ENCODE assay signal across 8 cellular contexts in the genomic region with DNA sequence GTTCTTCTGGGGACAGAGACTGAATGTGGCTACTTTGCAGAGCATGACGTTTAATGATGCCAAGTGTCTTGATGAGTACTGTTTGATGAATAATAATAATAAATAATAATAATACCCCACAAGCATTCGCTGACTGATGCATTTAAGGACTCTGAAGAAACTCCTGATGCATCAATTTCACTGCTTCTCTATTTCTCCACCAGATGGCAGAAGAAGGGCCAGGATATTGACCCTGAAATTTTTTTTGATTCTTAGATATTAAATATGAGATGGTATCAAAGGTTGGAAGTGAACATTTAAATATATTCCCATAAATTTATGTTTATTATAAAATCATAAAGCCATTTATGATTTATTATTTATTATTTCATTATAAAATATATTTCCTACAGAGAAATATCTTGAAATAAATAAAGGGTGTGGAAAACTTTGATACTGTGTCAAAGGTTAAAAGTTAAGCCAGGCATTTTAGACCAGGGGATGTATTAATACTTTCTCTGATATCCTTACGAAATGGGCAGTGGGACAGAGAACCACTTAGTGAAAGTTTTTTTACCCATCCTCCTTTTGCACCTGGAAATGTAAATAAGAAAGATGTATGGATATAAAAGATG.
DNase-seq lines count a peak whose midpoint lies in the region; ATAC-seq, FAIRE-seq and TF ChIP-seq lines count a peak whose summit lies in the region.

No MANE protein-coding gene starts in this region.

- H3K36me3 Mint-ChIP-seq in activated naive CD4-positive, alpha-beta T cell treated with anti-CD3 and anti-CD28 coated beads, Interleukin-2, amount 10 ng/mL, durations not matched to agents 7 days and 5 days, result no peaks in the 10 kb centered on the region

- DNase-seq in COLO829 (ENCODE audit: low spot score) (peak; percentile 32), HTR-8/SVneo (ENCODE audit: insufficient read length, low spot score) (peak; percentile 21), inferior parietal cortex (ENCODE audit: extremely low spot score) (peak; percentile 80), GF-D8 (lab: John Stamatoyannopoulos, UW) (no peak), H4 (ENCODE audit: low spot score) (no peak), omental fat pad (ENCODE audit: low spot score) (no peak)
- no peak for DNase-seq in activated naive CD4-positive, alpha-beta T cell treated with anti-CD3 and anti-CD28 coated beads, Interleukin-2, amount 10 ng/mL, durations not matched to agents 7 days and 5 days

- H3K27ac Mint-ChIP-seq in activated naive CD4-positive, alpha-beta T cell treated with anti-CD3 and anti-CD28 coated beads, Interleukin-2, amount 10 ng/mL, durations not matched to agents 7 days and 5 days, result no peak overlapping the region

- CTCF ChIA-PET in activated naive CD4-positive, alpha-beta T cell treated with anti-CD3 and anti-CD28 coated beads, Interleukin-2, amount 10 ng/mL, durations not matched to agents 7 days and 5 days (lab: Charles Lee), result no interaction called here

- peak; percentile 90 for TF ChIP-seq CTCF in VCaP (conservative IDR thresholded peaks at IDR 0.05)
- TF ChIP-seq CTCF in omental fat pad (IDR thresholded peaks at IDR 0.05), result peak in 1 of 3 donors; percentile 26

- H3K4me1 Mint-ChIP-seq in activated naive CD4-positive, alpha-beta T cell treated with anti-CD3 and anti-CD28 coated beads, Interleukin-2, amount 10 ng/mL, durations not matched to agents 7 days and 5 days, result no peaks in the 10 kb centered on the region

- H3K4me3 Mint-ChIP-seq in activated naive CD4-positive, alpha-beta T cell treated with anti-CD3 and anti-CD28 coated beads, Interleukin-2, amount 10 ng/mL, durations not matched to agents 7 days and 5 days, result no peak overlapping the region

- H3K27ac ChIP-seq in VCaP, result peak overlapping the region; percentile 89

- FAIRE-seq in HTR-8/SVneo (lab: Jason Lieb, UNC), result no peak

- no peaks in the 10 kb centered on the region for H3K9me3 Mint-ChIP-seq in activated naive CD4-positive, alpha-beta T cell treated with anti-CD3 and anti-CD28 coated beads, Interleukin-2, amount 10 ng/mL, durations not matched to agents 7 days and 5 days

- H3K27me3 Mint-ChIP-seq in activated naive CD4-positive, alpha-beta T cell treated with anti-CD3 and anti-CD28 coated beads, Interleukin-2, amount 10 ng/mL, durations not matched to agents 7 days and 5 days, result peaks cover 10% of the 10 kb centered on the region

- no peak for ATAC-seq in omental fat pad (ENCODE audit: low FRiP score)

Comparison
In these comparisons a context has a peak if more than half of its experiments do, and no peak if none do; other contexts are left out.
1. DNase-seq: peak in COLO829 (single experiment), HTR-8/SVneo (single experiment) and inferior parietal cortex (single experiment); none in GF-D8 (single experiment), H4 (single experiment), activated naive CD4-positive, alpha-beta T cell treated with anti-CD3 and anti-CD28 coated beads, Interleukin-2, amount 10 ng/mL, durations not matched to agents 7 days and 5 days (single experiment) and omental fat pad (single experiment).